8 cellular contexts compared by ENCODE assay signal in genomic region chr4:171846232-171846631, GRCh38. TPM values are rescaled to one million over a fixed set of nuclear protein-coding genes. Genes with fewer than 3 reads are reported as not detected.
DNase-seq lines count a peak whose midpoint lies in the region; ATAC-seq and TF ChIP-seq lines count a peak whose summit lies in the region.

No MANE protein-coding gene starts in this region.

- H3K27ac ChIP-seq in cardiac muscle cell (no peak overlapping the region), RWPE2 (ENCODE audit: poor library complexity, severe bottlenecking) (no peak overlapping the region), upper lobe of right lung (no peak overlapping the region)

- no peak overlapping the region for H3K4me3 ChIP-seq in cardiac muscle cell
- no peak overlapping the region for H3K4me3 ChIP-seq in Jurkat, Clone E6-1 (ENCODE audit: low read length)
- H3K4me3 ChIP-seq in RWPE2 (ENCODE audit: severe bottlenecking), result no peak overlapping the region
- no peak overlapping the region for H3K4me3 ChIP-seq in upper lobe of right lung

- DNase-seq in cardiac muscle cell (ENCODE audit: low read depth in 1 of 2, low spot score in 1 of 2), result peak; percentile 32 to 74
- DNase-seq in cardiac septum (ENCODE audit: low spot score), result no peak
- DNase-seq in Jurkat, Clone E6-1 (ENCODE audit: low read depth, low spot score), result peak; percentile 33
- no peak for DNase-seq in RWPE2 (ENCODE audit: low spot score)
- peak; percentile 10 for DNase-seq in germinal center (ENCODE audit: low spot score)
- no peak for DNase-seq in upper lobe of right lung
- DNase-seq in ureter (ENCODE audit: low spot score), result no peak

- no peaks in the 10 kb centered on the region for H3K36me3 ChIP-seq in cardiac muscle cell
- no peaks in the 10 kb centered on the region for H3K36me3 ChIP-seq in RWPE2 (ENCODE audit: low read depth)
- H3K36me3 ChIP-seq in upper lobe of right lung, result no peaks in the 10 kb centered on the region

- H3K27me3 ChIP-seq in cardiac muscle cell (no peaks in the 10 kb centered on the region), RWPE2 (ENCODE audit: insufficient read depth, poor library complexity, severe bottlenecking) (no peaks in the 10 kb centered on the region), upper lobe of right lung (no peaks in the 10 kb centered on the region)

- H3K9me3 ChIP-seq in cardiac muscle cell (ENCODE audit: low read depth) (no peaks in the 10 kb centered on the region), RWPE2 (ENCODE audit: severe bottlenecking) (no peaks in the 10 kb centered on the region), upper lobe of right lung (no peaks in the 10 kb centered on the region)

- intact Hi-C loops in cardiac septum (cut with DNase I), result no loop called here
- intact Hi-C loops in upper lobe of right lung (cut with DNase I), result no loop called here

- H3K4me1 ChIP-seq in cardiac muscle cell (ENCODE audit: low read depth) (no peaks in the 10 kb centered on the region), RWPE2 (ENCODE audit: insufficient read depth, poor library complexity, severe bottlenecking) (no peaks in the 10 kb centered on the region), upper lobe of right lung (no peaks in the 10 kb centered on the region)

- ATAC-seq in GM21619 (IDR thresholded peaks at IDR 0.05; ENCODE audit: unreplicated experiment), result peak; percentile 86
- ATAC-seq in RWPE2 (ENCODE audit: low read depth), result peak; percentile 45; the same call in 1 of the 3 replicates
- peak; percentile 54 for ATAC-seq in upper lobe of right lung

- TF ChIP-seq CTCF in cardiac muscle cell (IDR thresholded peaks at IDR 0.05; ENCODE audit: low read depth, low read length), result peak; percentile 28
- peak; percentile 49 for TF ChIP-seq CTCF in RWPE2 (IDR thresholded peaks at IDR 0.05; ENCODE audit: poor library complexity, severe bottlenecking)
- peak; percentile 23 for TF ChIP-seq CTCF in upper lobe of right lung (IDR thresholded peaks at IDR 0.05)

RNA-seq across cellular contexts. Expression of gene GALNTL6, which starts 33.0 kb away (rescaled TPM):
- 0.11 TPM in 1 of 2 replicates, not detected in the other for total RNA-seq in cardiac muscle cell
- not detected in 2 replicates for polyA plus RNA-seq in cardiac muscle cell
- not detected for total RNA-seq in cardiac septum
- not detected for polyA plus RNA-seq in Jurkat, Clone E6-1 (2012; ENCODE audit: insufficient read depth, insufficient read length)
- 0.20 TPM for total RNA-seq in upper lobe of right lung
- total RNA-seq in ureter, result 0.29 TPM

Comparison
In these comparisons a context has a peak if more than half of its experiments do, and no peak if none do; other contexts are left out.
1. DNase-seq: peak in cardiac muscle cell (2 of 2), Jurkat, Clone E6-1 (single experiment) and germinal center (single experiment); none in cardiac septum (single experiment), RWPE2 (single experiment), upper lobe of right lung (single experiment) and ureter (single experiment).
2. Peak in every context shown above with its lines, with median percentiles within 50 percentile points of each other: CTCF ChIP-seq and ATAC-seq.